In genomic region chr21:46545911-46546310, GRCh38 we compare ENCODE assay signal across 23 cellular contexts. TPM values are rescaled to one million over a fixed set of nuclear protein-coding genes. Genes with fewer than 3 reads are reported as not detected.
"Had no signal": no experiment of that assay in that cellular context is flagged by ENCODE, and none has a peak within 500 bp of the region (broad histone marks: within the 10 kb centered on the region; RNA-seq: fewer than 3 reads in every experiment).

No MANE protein-coding gene starts in this region.

- H3K4me1 ChIP-seq: breast epithelium, Peyer's patch had no signal

- H3K27ac Mint-ChIP-seq: activated CD4-positive, alpha-beta memory T cell treated with anti-CD3 and anti-CD28 coated beads, Interleukin-2, amount 10 ng/mL, durations not matched to agents 7 days and 5 days; activated naive CD8-positive, alpha-beta T cell treated with anti-CD3 and anti-CD28 coated beads for 36 hours; activated T-cell treated with anti-CD3 and anti-CD28 coated beads, Interleukin-2, amount 50 U/mL, for 72 hours; activated T-helper 2 cell treated with anti-CD3 and anti-CD28 coated beads, Interferon-gamma antibody, Interleukin-2, Interleukin-4, amounts not matched to agents 10 μg/mL and 5 μg/mL and 100 μg/mL, durations not matched to agents 14 hours and 24 hours and 36 hours; T-helper 17 cell had no signal

- H3K4me3 Mint-ChIP-seq: activated CD4-positive, alpha-beta memory T cell treated with anti-CD3 and anti-CD28 coated beads, Interleukin-2, amount 10 ng/mL, durations not matched to agents 7 days and 5 days; activated naive CD4-positive, alpha-beta T cell treated with anti-CD3 and anti-CD28 coated beads, Interleukin-2, amount 10 ng/mL, durations not matched to agents 7 days and 5 days; activated naive CD8-positive, alpha-beta T cell treated with anti-CD3 and anti-CD28 coated beads for 36 hours; activated T-cell treated with anti-CD3 and anti-CD28 coated beads, Interleukin-2, amount 50 U/mL, for 72 hours; T-helper 17 cell; WTC11 had no signal

- H3K27me3 Mint-ChIP-seq: activated CD4-positive, alpha-beta memory T cell treated with anti-CD3 and anti-CD28 coated beads, Interleukin-2, amount 10 ng/mL, durations not matched to agents 7 days and 5 days; activated naive CD4-positive, alpha-beta T cell treated with anti-CD3 and anti-CD28 coated beads, Interleukin-2, amount 10 ng/mL, durations not matched to agents 7 days and 5 days; activated naive CD8-positive, alpha-beta T cell treated with anti-CD3 and anti-CD28 coated beads for 36 hours; T-helper 17 cell had no signal

- H3K9me3 Mint-ChIP-seq: activated CD4-positive, alpha-beta memory T cell treated with anti-CD3 and anti-CD28 coated beads, Interleukin-2, amount 10 ng/mL, durations not matched to agents 7 days and 5 days; activated naive CD4-positive, alpha-beta T cell treated with anti-CD3 and anti-CD28 coated beads, Interleukin-2, amount 10 ng/mL, durations not matched to agents 7 days and 5 days; activated naive CD8-positive, alpha-beta T cell treated with anti-CD3 and anti-CD28 coated beads for 36 hours; activated T-helper 2 cell treated with anti-CD3 and anti-CD28 coated beads, Interferon-gamma antibody, Interleukin-2, Interleukin-4, amounts not matched to agents 10 μg/mL and 5 μg/mL and 100 μg/mL, durations not matched to agents 14 hours and 24 hours and 36 hours; WTC11 had no signal

- H3K9me3 ChIP-seq: breast epithelium, Peyer's patch had no signal

- H3K36me3 ChIP-seq: breast epithelium had no signal

- ATAC-seq: activated T-cell treated with anti-CD3 and anti-CD28 coated beads, Interleukin-2, amount 50 U/mL, for 72 hours; K562; T-helper 17 cell; WTC11 had no signal

- H3K27me3 ChIP-seq: breast epithelium, Peyer's patch had no signal

- H3K27ac ChIP-seq: breast epithelium, Peyer's patch had no signal

- H3K4me3 ChIP-seq: breast epithelium, K562, Peyer's patch had no signal

- DNase-seq: activated CD4-positive, alpha-beta memory T cell treated with anti-CD3 and anti-CD28 coated beads, Interleukin-2, amount 10 ng/mL, durations not matched to agents 7 days and 5 days; activated CD4-positive, alpha-beta T cell treated with anti-CD3 and anti-CD28 coated beads for 1 hour; activated CD4-positive, alpha-beta T cell treated with anti-CD3 and anti-CD28 coated beads, Interleukin-2, amount 50 U/mL, for 1 hour; activated CD8-positive, alpha-beta memory T cell treated with anti-CD3 and anti-CD28 coated beads, Interleukin-2, amount 50 U/mL, for 4 hours; activated gamma-delta T cell treated with Interleukin-2 at 50 U/mL for 16 hours; activated naive CD4-positive, alpha-beta T cell treated with anti-CD3 and anti-CD28 coated beads, Interleukin-2, amount 10 ng/mL, durations not matched to agents 7 days and 5 days; activated naive CD8-positive, alpha-beta T cell treated with anti-CD3 and anti-CD28 coated beads for 36 hours; activated T-cell treated with anti-CD3 and anti-CD28 coated beads, Interleukin-2, amount 50 U/mL, for 72 hours; Karpas-422; NCI-H1105 treated with DMSO at 0.1 percent for 48 hours; NCI-H1436 treated with DMSO at 0.1 percent for 48 hours; NCI-H187; NCI-H2081 treated with DMSO at 0.1 percent for 48 hours; NCI-H446; NCI-H524; Peyer's patch; SHP77 treated with DMSO at 0.1 percent for 48 hours; T-helper 17 cell; T-helper 9 cell had no signal

RNA-seq across cellular contexts. Expression of gene S100B, which starts 59.0 kb away (rescaled TPM):
- total RNA-seq: activated CD4-positive, alpha-beta memory T cell treated with anti-CD3 and anti-CD28 coated beads, Interleukin-2, amount 10 ng/mL, durations not matched to agents 7 days and 5 days; activated T-helper 2 cell treated with anti-CD3 and anti-CD28 coated beads, Interferon-gamma antibody, Interleukin-2, Interleukin-4, amounts not matched to agents 10 μg/mL and 5 μg/mL and 100 μg/mL, durations not matched to agents 14 hours and 24 hours and 36 hours; K562; T-helper 17 cell had no signal
- polyA plus RNA-seq: K562 had no signal
